1 cellular context compared by ENCODE assay signal in the genomic region with DNA sequence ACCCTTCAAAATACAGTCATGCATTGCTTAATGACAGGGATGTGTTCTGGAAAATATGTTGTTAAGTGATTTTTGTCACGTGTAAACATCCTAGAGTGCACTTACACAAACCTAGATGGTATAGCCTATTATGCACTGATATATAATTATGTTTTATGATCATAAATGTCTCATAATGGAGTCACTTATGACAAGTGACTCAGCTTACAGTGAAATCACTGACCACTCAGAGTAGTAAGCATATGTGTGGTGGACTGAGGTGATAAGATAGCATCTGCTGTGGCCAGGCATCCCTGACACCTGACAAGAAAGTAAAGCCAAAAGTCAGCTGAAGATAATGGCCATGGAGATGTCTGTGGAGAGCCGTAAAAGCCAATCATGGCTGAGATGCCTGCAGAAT.
TF ChIP-seq lines count a peak whose summit lies in the region.

No MANE protein-coding gene starts in this region.

TF ChIP-seq in SK-N-SH treated with all-trans-retinoic acid at 6 μM for 48 hours, 23 proteins besides CTCF, POLR2A, EP300 and RAD21 (continued from another document):
- TF ChIP-seq, protein P1, sequence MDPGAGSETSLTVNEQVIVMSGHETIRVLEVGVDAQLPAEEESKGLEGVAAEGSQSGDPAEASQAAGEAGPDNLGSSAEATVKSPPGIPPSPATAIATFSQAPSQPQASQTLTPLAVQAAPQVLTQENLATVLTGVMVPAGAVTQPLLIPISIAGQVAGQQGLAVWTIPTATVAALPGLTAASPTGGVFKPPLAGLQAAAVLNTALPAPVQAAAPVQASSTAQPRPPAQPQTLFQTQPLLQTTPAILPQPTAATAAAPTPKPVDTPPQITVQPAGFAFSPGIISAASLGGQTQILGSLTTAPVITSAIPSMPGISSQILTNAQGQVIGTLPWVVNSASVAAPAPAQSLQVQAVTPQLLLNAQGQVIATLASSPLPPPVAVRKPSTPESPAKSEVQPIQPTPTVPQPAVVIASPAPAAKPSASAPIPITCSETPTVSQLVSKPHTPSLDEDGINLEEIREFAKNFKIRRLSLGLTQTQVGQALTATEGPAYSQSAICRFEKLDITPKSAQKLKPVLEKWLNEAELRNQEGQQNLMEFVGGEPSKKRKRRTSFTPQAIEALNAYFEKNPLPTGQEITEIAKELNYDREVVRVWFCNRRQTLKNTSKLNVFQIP (CRISPR knock-in tag; IDR thresholded peaks at IDR 0.05; ENCODE audit: borderline replicate concordance, low read depth), result no peak; the same call in 1 of the 2 replicates
- TF ChIP-seq ARNTL (CRISPR knock-in tag; IDR thresholded peaks at IDR 0.05; ENCODE audit: borderline replicate concordance, low read depth) (no peak), BACH2 (CRISPR knock-in tag; IDR thresholded peaks at IDR 0.05; ENCODE audit: borderline replicate concordance) (no peak), CSDC2 (CRISPR knock-in tag; IDR thresholded peaks at IDR 0.05) (no peak), GLIS3 (CRISPR knock-in tag; IDR thresholded peaks at IDR 0.05) (peak; percentile 74), ZNF565 (CRISPR knock-in tag; conservative IDR thresholded peaks at IDR 0.05; ENCODE audit: low read depth) (peak; percentile 68; the same call in 1 of the 2 replicates), ZFP3 (CRISPR knock-in tag; IDR thresholded peaks at IDR 0.05) (peak; percentile 74), ESRRG (CRISPR knock-in tag; IDR thresholded peaks at IDR 0.05) (peak; percentile 95), TCF4 (CRISPR knock-in tag; IDR thresholded peaks at IDR 0.05; ENCODE audit: borderline replicate concordance) (no peak), ZC3H10 (CRISPR knock-in tag; IDR thresholded peaks at IDR 0.05) (no peak), ISL1 (CRISPR knock-in tag; IDR thresholded peaks at IDR 0.05) (peak; percentile 97), ZNF8 (CRISPR knock-in tag; IDR thresholded peaks at IDR 0.05) (no peak; the same call in 1 of the 2 replicates), OSR1 (CRISPR knock-in tag; IDR thresholded peaks at IDR 0.05) (no peak), ZNF70 (CRISPR knock-in tag; IDR thresholded peaks at IDR 0.05) (no peak), SNAI2 (CRISPR knock-in tag; IDR thresholded peaks at IDR 0.05) (peak; percentile 19; the same call in 1 of the 2 replicates), TOX (CRISPR knock-in tag; IDR thresholded peaks at IDR 0.05; ENCODE audit: borderline replicate concordance) (no peak), RARB (CRISPR knock-in tag; IDR thresholded peaks at IDR 0.05) (no peak)
- TF ChIP-seq, protein P2, sequence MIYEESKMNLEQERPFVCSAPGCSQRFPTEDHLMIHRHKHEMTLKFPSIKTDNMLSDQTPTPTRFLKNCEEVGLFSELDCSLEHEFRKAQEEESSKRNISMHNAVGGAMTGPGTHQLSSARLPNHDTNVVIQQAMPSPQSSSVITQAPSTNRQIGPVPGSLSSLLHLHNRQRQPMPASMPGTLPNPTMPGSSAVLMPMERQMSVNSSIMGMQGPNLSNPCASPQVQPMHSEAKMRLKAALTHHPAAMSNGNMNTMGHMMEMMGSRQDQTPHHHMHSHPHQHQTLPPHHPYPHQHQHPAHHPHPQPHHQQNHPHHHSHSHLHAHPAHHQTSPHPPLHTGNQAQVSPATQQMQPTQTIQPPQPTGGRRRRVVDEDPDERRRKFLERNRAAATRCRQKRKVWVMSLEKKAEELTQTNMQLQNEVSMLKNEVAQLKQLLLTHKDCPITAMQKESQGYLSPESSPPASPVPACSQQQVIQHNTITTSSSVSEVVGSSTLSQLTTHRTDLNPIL (CRISPR knock-in tag; IDR thresholded peaks at IDR 0.05; ENCODE audit: low read depth), result peak; percentile 85
- TF ChIP-seq, protein P3, sequence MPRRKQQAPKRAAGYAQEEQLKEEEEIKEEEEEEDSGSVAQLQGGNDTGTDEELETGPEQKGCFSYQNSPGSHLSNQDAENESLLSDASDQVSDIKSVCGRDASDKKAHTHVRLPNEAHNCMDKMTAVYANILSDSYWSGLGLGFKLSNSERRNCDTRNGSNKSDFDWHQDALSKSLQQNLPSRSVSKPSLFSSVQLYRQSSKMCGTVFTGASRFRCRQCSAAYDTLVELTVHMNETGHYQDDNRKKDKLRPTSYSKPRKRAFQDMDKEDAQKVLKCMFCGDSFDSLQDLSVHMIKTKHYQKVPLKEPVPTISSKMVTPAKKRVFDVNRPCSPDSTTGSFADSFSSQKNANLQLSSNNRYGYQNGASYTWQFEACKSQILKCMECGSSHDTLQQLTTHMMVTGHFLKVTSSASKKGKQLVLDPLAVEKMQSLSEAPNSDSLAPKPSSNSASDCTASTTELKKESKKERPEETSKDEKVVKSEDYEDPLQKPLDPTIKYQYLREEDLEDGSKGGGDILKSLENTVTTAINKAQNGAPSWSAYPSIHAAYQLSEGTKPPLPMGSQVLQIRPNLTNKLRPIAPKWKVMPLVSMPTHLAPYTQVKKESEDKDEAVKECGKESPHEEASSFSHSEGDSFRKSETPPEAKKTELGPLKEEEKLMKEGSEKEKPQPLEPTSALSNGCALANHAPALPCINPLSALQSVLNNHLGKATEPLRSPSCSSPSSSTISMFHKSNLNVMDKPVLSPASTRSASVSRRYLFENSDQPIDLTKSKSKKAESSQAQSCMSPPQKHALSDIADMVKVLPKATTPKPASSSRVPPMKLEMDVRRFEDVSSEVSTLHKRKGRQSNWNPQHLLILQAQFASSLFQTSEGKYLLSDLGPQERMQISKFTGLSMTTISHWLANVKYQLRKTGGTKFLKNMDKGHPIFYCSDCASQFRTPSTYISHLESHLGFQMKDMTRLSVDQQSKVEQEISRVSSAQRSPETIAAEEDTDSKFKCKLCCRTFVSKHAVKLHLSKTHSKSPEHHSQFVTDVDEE (CRISPR knock-in tag; IDR thresholded peaks at IDR 0.05), result peak; percentile 20; the same call in 1 of the 2 replicates
- TF ChIP-seq, protein P4, sequence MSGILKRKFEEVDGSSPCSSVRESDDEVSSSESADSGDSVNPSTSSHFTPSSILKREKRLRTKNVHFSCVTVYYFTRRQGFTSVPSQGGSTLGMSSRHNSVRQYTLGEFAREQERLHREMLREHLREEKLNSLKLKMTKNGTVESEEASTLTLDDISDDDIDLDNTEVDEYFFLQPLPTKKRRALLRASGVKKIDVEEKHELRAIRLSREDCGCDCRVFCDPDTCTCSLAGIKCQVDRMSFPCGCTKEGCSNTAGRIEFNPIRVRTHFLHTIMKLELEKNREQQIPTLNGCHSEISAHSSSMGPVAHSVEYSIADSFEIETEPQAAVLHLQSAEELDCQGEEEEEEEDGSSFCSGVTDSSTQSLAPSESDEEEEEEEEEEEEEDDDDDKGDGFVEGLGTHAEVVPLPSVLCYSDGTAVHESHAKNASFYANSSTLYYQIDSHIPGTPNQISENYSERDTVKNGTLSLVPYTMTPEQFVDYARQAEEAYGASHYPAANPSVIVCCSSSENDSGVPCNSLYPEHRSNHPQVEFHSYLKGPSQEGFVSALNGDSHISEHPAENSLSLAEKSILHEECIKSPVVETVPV (CRISPR knock-in tag; IDR thresholded peaks at IDR 0.05), result peak; percentile 84; the same call in 1 of the 2 replicates
TF ChIP-seq in SK-N-SH treated with all-trans-retinoic acid at 6 μM for 48 hours: peak in this region for 10.
